In genomic region chr16:82630219-82630618, GRCh38 we compare ENCODE assay signal across 18 cellular contexts. TPM values are rescaled to one million over a fixed set of nuclear protein-coding genes. Genes with fewer than 3 reads are reported as not detected.
DNase-seq lines count a peak whose midpoint lies in the region; ATAC-seq and TF ChIP-seq lines count a peak whose summit lies in the region.
"Had no signal": no experiment of that assay in that cellular context is flagged by ENCODE, and none has a peak within 500 bp of the region (broad histone marks: within the 10 kb centered on the region; RNA-seq: fewer than 3 reads in every experiment).

No MANE protein-coding gene starts in this region.

- H3K27me3 ChIP-seq in HUES64 (ENCODE audit: insufficient read depth, low read length) (peaks cover 41% of the 10 kb centered on the region), osteoblast (ENCODE audit: insufficient read depth, low read length) (peaks cover 5% of the 10 kb centered on the region)

- 100% methylated on average over 1 of the region's 2 CpGs for WGBS in HUES64

- H3K27ac ChIP-seq in HUES64 (ENCODE audit: low read depth, low read length) (peak overlapping the region; percentile 22; the same call in 1 of the 2 replicates), coronary artery (peak overlapping the region; percentile 59 to 87), osteoblast (ENCODE audit: low read depth, low read length) (peak overlapping the region; percentile 81)
- H3K27ac ChIP-seq: cardiac muscle cell, thyroid gland had no signal

- peak overlapping the region; percentile 88 for H3K4me2 ChIP-seq in osteoblast (ENCODE audit: insufficient read depth, low read length)

- H3K9me3 ChIP-seq in HUES64 (ENCODE audit: insufficient read depth, low read depth, low read length) (no peaks in the 10 kb centered on the region), osteoblast (ENCODE audit: low read depth, low read length) (no peaks in the 10 kb centered on the region)
- H3K9me3 ChIP-seq: thyroid gland had no signal

- no peaks in the 10 kb centered on the region for H4K20me1 ChIP-seq in osteoblast (ENCODE audit: insufficient read depth, low read length)

- peak overlapping the region; percentile 2 for H2AFZ ChIP-seq in osteoblast (ENCODE audit: low read length)

- H3K4me3 ChIP-seq in HUES64 (ENCODE audit: low read length): peak overlapping the region; percentile 5; the same call in 1 of the 2 replicates
- H3K4me3 ChIP-seq in coronary artery: peak overlapping the region; percentile 80
- H3K4me3 ChIP-seq in osteoblast (ENCODE audit: insufficient read depth, low read length): peak overlapping the region; percentile 80
- H3K4me3 ChIP-seq: cardiac muscle cell, K562, thyroid gland had no signal

- no peaks in the 10 kb centered on the region for H3K36me3 ChIP-seq in HUES64 (ENCODE audit: insufficient read depth, low read length)
- H3K36me3 ChIP-seq in osteoblast (ENCODE audit: insufficient read depth, low read length): no peaks in the 10 kb centered on the region
- H3K36me3 ChIP-seq: cardiac muscle cell, thyroid gland had no signal

- ATAC-seq in HG02840 (IDR thresholded peaks at IDR 0.05; ENCODE audit: low FRiP score, unreplicated experiment) (no peak), HG03108 (IDR thresholded peaks at IDR 0.05; ENCODE audit: unreplicated experiment) (no peak)
- ATAC-seq: K562 had no signal

- peaks cover 25% of the 10 kb centered on the region for H3K4me1 ChIP-seq in HUES64 (ENCODE audit: insufficient read depth, low read length)
- H3K4me1 ChIP-seq in osteoblast (ENCODE audit: insufficient read depth, low read length): peaks cover 57% of the 10 kb centered on the region

- peak overlapping the region; percentile 1; the same call in 1 of the 2 replicates for H3K9ac ChIP-seq in HUES64 (ENCODE audit: low read depth, low read length)

- TF ChIP-seq CTCF in coronary artery (IDR thresholded peaks at IDR 0.05) (no peak), osteoblast (IDR thresholded peaks at IDR 0.05; ENCODE audit: extremely low read depth, low read depth, low read length) (no peak)

- DNase-seq in AG08396 (ENCODE audit: low spot score) (peak; percentile 60), coronary artery (ENCODE audit: low spot score) (no peak), osteoblast (ENCODE audit: insufficient read length, low spot score, missing footprints) (peak; percentile 90), NCI-H2029 (lab: John Stamatoyannopoulos, UW) (no peak)
- DNase-seq in NK-92 treated with Interleukin-12 subunit alpha and Interleukin-12 subunit beta, amount 100 ng/mL, for 24 hours (lab: John Stamatoyannopoulos, UW): no peak
- DNase-seq: activated CD8-positive, alpha-beta memory T cell treated with anti-CD3 and anti-CD28 coated beads for 24 hours; activated gamma-delta T cell; AML-193; DMS153; NCI-H146; occipital lobe; stimulated activated CD4-positive, alpha-beta T cell treated with anti-CD3 and anti-CD28 coated beads, Interleukin-15, amount 100 ng/mL, for 24 hours; thyroid gland had no signal

- peaks cover 49% of the 10 kb centered on the region for H3K79me2 ChIP-seq in osteoblast (ENCODE audit: insufficient read depth, low read length)

RNA-seq across cellular contexts. Expression of gene CDH13, which starts 3.5 kb away (rescaled TPM):
- 1.3 TPM for polyA plus RNA-seq in HUES64 (2013, experiment 1 of 2)
- 2.2 TPM for polyA plus RNA-seq in HUES64 (2013, experiment 2 of 2)
- total RNA-seq in osteoblast: 102 and 104 TPM in 2 replicates
- total RNA-seq: K562 had no signal

Comparison
In these comparisons a context has a peak if more than half of its experiments do, and no peak if none do; other contexts are left out.
1. DNase-seq: peak in AG08396 (single experiment) and osteoblast (single experiment); none in coronary artery (single experiment), NK-92 treated with Interleukin-12 subunit alpha and Interleukin-12 subunit beta, amount 100 ng/mL, for 24 hours (single experiment) and NCI-H2029 (single experiment).
2. H3K27ac ChIP-seq: peak in every context shown above with its lines; median percentile 81 in osteoblast; 73 in coronary artery; 22 in HUES64.
3. H3K4me3 ChIP-seq: peak in every context shown above with its lines; median percentile 80 in coronary artery; 80 in osteoblast; 5 in HUES64.